30 cellular contexts compared by ENCODE assay signal in genomic region chr22:20402960-20403778, GRCh38. TPM values are rescaled to one million over a fixed set of nuclear protein-coding genes. Genes with fewer than 3 reads are reported as not detected.
DNase-seq lines count a peak whose midpoint lies in the region; ATAC-seq lines count a peak whose summit lies in the region.
"Had no signal": no experiment of that assay in that cellular context is flagged by ENCODE, and none has a peak within 500 bp of the region (broad histone marks: within the 10 kb centered on the region; RNA-seq: fewer than 3 reads in every experiment).

No MANE protein-coding gene starts in this region.

- no peaks in the 10 kb centered on the region for H3K27me3 Mint-ChIP-seq in activated naive CD4-positive, alpha-beta T cell treated with anti-CD3 and anti-CD28 coated beads, Interleukin-2, amount 50 U/mL, for 24 hours
- H3K27me3 Mint-ChIP-seq in effector memory CD8-positive, alpha-beta T cell, result no peaks in the 10 kb centered on the region
- H3K27me3 Mint-ChIP-seq: stimulated activated memory B cell treated with anti-CD40 and anti-IgM and Interleukin-4, amounts not matched to agents 10 μg/mL and 1 μg/mL and 100 μg/mL, for 72 hours had no signal

- peaks cover 12% of the 10 kb centered on the region for H3K36me3 Mint-ChIP-seq in activated naive CD4-positive, alpha-beta T cell treated with anti-CD3 and anti-CD28 coated beads, Interleukin-2, amount 50 U/mL, for 24 hours
- H3K36me3 Mint-ChIP-seq in effector memory CD8-positive, alpha-beta T cell (ENCODE audit: insufficient read depth), result no peaks in the 10 kb centered on the region
- peaks cover 17% of the 10 kb centered on the region for H3K36me3 Mint-ChIP-seq in stimulated activated effector memory CD8-positive, alpha-beta T cell treated with anti-CD3 and anti-CD28 coated beads, Interleukin-12 subunit alpha, Interleukin-12 subunit beta, amount 100 ng/mL, for 72 hours

- DNase-seq in activated naive CD4-positive, alpha-beta T cell treated with anti-CD3 and anti-CD28 coated beads, Interleukin-2, amount 50 U/mL, for 16 hours, result no peak
- DNase-seq in H7 (peak; percentile 18), Kasumi-1 (lab: John Stamatoyannopoulos, UW) (no peak)
- DNase-seq in effector memory CD8-positive, alpha-beta T cell, result no peak
- no peak for DNase-seq in stimulated activated effector memory CD8-positive, alpha-beta T cell treated with anti-CD3 and anti-CD28 coated beads, Interleukin-12 subunit alpha, Interleukin-12 subunit beta, amount 100 ng/mL, for 72 hours (ENCODE audit: low spot score in 2 of 2)
- DNase-seq in stimulated activated CD4-positive, alpha-beta T cell treated with anti-CD3 and anti-CD28 coated beads, Interleukin-1b, Interleukin-23, amount 100 ng/mL, for 48 hours, result no peak
- DNase-seq: activated CD4-positive, alpha-beta T cell treated with anti-CD3 and anti-CD28 coated beads for 4 hours; activated effector memory CD4-positive, alpha-beta T cell treated with Interleukin-2 at 50 U/mL for 16 hours; brain microvascular endothelial cell; effector CD8-positive, alpha-beta T cell; EL; HFFc6; Karpas-422; NCI-H1694; OCI-M1; stimulated activated CD4-positive, alpha-beta T cell treated with anti-CD3 and anti-CD28 coated beads, Interleukin-12 subunit alpha, Interleukin-12 subunit beta, amount 100 ng/mL, for 4 hours; stimulated activated CD4-positive, alpha-beta T cell treated with anti-CD3 and anti-CD28 coated beads, Interleukin-4, amount 100 ng/mL, for 24 hours; upper lobe of right lung had no signal

- no peaks in the 10 kb centered on the region for H3K27me3 ChIP-seq in H7 (ENCODE audit: control insufficient read depth, insufficient read depth, low read length)
- H3K27me3 ChIP-seq: adrenal gland; BLaER1 treated with 17β-estradiol and CSF1 and Interleukin-3, amounts not matched to agents 10 nM and 100 nM; brain microvascular endothelial cell; neutrophil; suprapubic skin; upper lobe of right lung had no signal

- H3K36me3 ChIP-seq in H7 (replicated peaks; ENCODE audit: control insufficient read depth, insufficient read depth, low read length), result peaks cover 23% of the 10 kb centered on the region

- no peak overlapping the region for H3K4me3 Mint-ChIP-seq in activated naive CD4-positive, alpha-beta T cell treated with anti-CD3 and anti-CD28 coated beads, Interleukin-2, amount 50 U/mL, for 24 hours
- peak overlapping the region in 1 of 2 donors; percentile 62 for H3K4me3 Mint-ChIP-seq in effector memory CD8-positive, alpha-beta T cell
- H3K4me3 Mint-ChIP-seq in stimulated activated effector memory CD8-positive, alpha-beta T cell treated with anti-CD3 and anti-CD28 coated beads, Interleukin-12 subunit alpha, Interleukin-12 subunit beta, amount 100 ng/mL, for 72 hours, result no peak overlapping the region
- H3K4me3 Mint-ChIP-seq: GM23338; HFFc6; stimulated activated memory B cell treated with anti-CD40 and anti-IgM and Interleukin-4, amounts not matched to agents 10 μg/mL and 1 μg/mL and 100 μg/mL, for 72 hours had no signal

- no peaks in the 10 kb centered on the region for H3K9me3 Mint-ChIP-seq in activated naive CD4-positive, alpha-beta T cell treated with anti-CD3 and anti-CD28 coated beads, Interleukin-2, amount 50 U/mL, for 24 hours
- no peaks in the 10 kb centered on the region for H3K9me3 Mint-ChIP-seq in effector memory CD8-positive, alpha-beta T cell
- H3K9me3 Mint-ChIP-seq in stimulated activated effector memory CD8-positive, alpha-beta T cell treated with anti-CD3 and anti-CD28 coated beads, Interleukin-12 subunit alpha, Interleukin-12 subunit beta, amount 100 ng/mL, for 72 hours, result no peaks in the 10 kb centered on the region
- H3K9me3 Mint-ChIP-seq: HFFc6; stimulated activated memory B cell treated with anti-CD40 and anti-IgM and Interleukin-4, amounts not matched to agents 10 μg/mL and 1 μg/mL and 100 μg/mL, for 72 hours had no signal

- H3K4me3 ChIP-seq in H7 (ENCODE audit: insufficient read depth, low read depth, low read length), result no peak overlapping the region
- H3K4me3 ChIP-seq: adrenal gland; BLaER1 treated with 17β-estradiol and CSF1 and Interleukin-3, amounts not matched to agents 10 nM and 100 nM; GM12878; GM23338; lung; SK-N-MC; suprapubic skin; upper lobe of right lung had no signal

- H3K27ac Mint-ChIP-seq in activated naive CD4-positive, alpha-beta T cell treated with anti-CD3 and anti-CD28 coated beads, Interleukin-2, amount 50 U/mL, for 24 hours, result peak overlapping the region; percentile 16
- H3K27ac Mint-ChIP-seq in effector memory CD8-positive, alpha-beta T cell, result peak overlapping the region; percentile 53 to 72
- H3K27ac Mint-ChIP-seq in stimulated activated effector memory CD8-positive, alpha-beta T cell treated with anti-CD3 and anti-CD28 coated beads, Interleukin-12 subunit alpha, Interleukin-12 subunit beta, amount 100 ng/mL, for 72 hours, result peak overlapping the region; percentile 13
- H3K27ac Mint-ChIP-seq: GM23338; HFFc6; stimulated activated memory B cell treated with anti-CD40 and anti-IgM and Interleukin-4, amounts not matched to agents 10 μg/mL and 1 μg/mL and 100 μg/mL, for 72 hours had no signal

- peak; percentile 73 for ATAC-seq in effector memory CD8-positive, alpha-beta T cell (replicated peaks)
- no peak for ATAC-seq in stimulated activated effector memory CD8-positive, alpha-beta T cell treated with anti-CD3 and anti-CD28 coated beads, Interleukin-12 subunit alpha, Interleukin-12 subunit beta, amount 100 ng/mL, for 72 hours
- ATAC-seq in HG03469 (IDR thresholded peaks at IDR 0.05; ENCODE audit: unreplicated experiment), result no peak
- ATAC-seq: GM12878; GM23338; sciatic nerve; stimulated activated memory B cell treated with anti-CD40 and anti-IgM and Interleukin-4, amounts not matched to agents 10 μg/mL and 1 μg/mL and 100 μg/mL, for 72 hours; upper lobe of right lung had no signal

- peaks cover 22% of the 10 kb centered on the region for H3K4me1 Mint-ChIP-seq in activated naive CD4-positive, alpha-beta T cell treated with anti-CD3 and anti-CD28 coated beads, Interleukin-2, amount 50 U/mL, for 24 hours
- H3K4me1 Mint-ChIP-seq in effector memory CD8-positive, alpha-beta T cell (ENCODE audit: low read depth in 2 of 2), result peaks cover 16 to 20% of the 10 kb centered on the region in 2 donors
- H3K4me1 Mint-ChIP-seq in stimulated activated effector memory CD8-positive, alpha-beta T cell treated with anti-CD3 and anti-CD28 coated beads, Interleukin-12 subunit alpha, Interleukin-12 subunit beta, amount 100 ng/mL, for 72 hours, result peaks cover 14% of the 10 kb centered on the region

RNA-seq across cellular contexts. Expression of gene ZNF74, which starts 9.2 kb away (rescaled TPM):
- total RNA-seq in H7 (2014; rRNA removed; shearing (Covaris generic)), result 67.5 and 69.6 TPM in 2 replicates

RNA-seq across cellular contexts. Expression of gene SCARF2, which starts 34.5 kb away (rescaled TPM):
- 11.5 and 15.0 TPM in 2 replicates for total RNA-seq in H7 (2014; rRNA removed; shearing (Covaris generic))
